In genomic region chr11:133176748-133177147, GRCh38 we compare ENCODE assay signal across 17 cellular contexts.
A peak's percentile ranks its signal among the peaks of the same experiment; 100 is the strongest.
DNase-seq lines count a peak whose midpoint lies in the region; ATAC-seq and TF ChIP-seq lines count a peak whose summit lies in the region.
"Had no signal": no experiment of that assay in that cellular context is flagged by ENCODE, and none has a peak within 500 bp of the region (broad histone marks: within the 10 kb centered on the region; RNA-seq: fewer than 3 reads in every experiment).

No MANE protein-coding gene starts in this region.

- no peaks in the 10 kb centered on the region for H3K36me3 ChIP-seq in right atrium auricular region
- H3K36me3 ChIP-seq: HAP-1 had no signal

- no peak overlapping the region for H3K27ac Mint-ChIP-seq in natural killer cell treated with Interleukin-12 subunit alpha and Interleukin-12 subunit beta and Interleukin-15 and Interleukin-18, amount 100 ng/mL, for 72 hours
- H3K27ac Mint-ChIP-seq: CD4-positive, alpha-beta T cell had no signal

- H3K27ac ChIP-seq in right atrium auricular region, result no peak overlapping the region
- H3K27ac ChIP-seq in VCaP, result peak overlapping the region; percentile 36; the same call in 1 of the 2 replicates
- H3K27ac ChIP-seq: 22Rv1, A549, C4-2B, GM23248 had no signal

- H3K27me3 ChIP-seq in right atrium auricular region, result no peaks in the 10 kb centered on the region

- no peaks in the 10 kb centered on the region for H3K9me3 ChIP-seq in right atrium auricular region
- H3K9me3 ChIP-seq: A549, HAP-1 had no signal

- no peaks in the 10 kb centered on the region for H3K4me1 Mint-ChIP-seq in natural killer cell treated with Interleukin-12 subunit alpha and Interleukin-12 subunit beta and Interleukin-15 and Interleukin-18, amount 100 ng/mL, for 72 hours (ENCODE audit: low read depth in 2 of 2)

- DNase-seq in Right ventricle myocardium inferior (ENCODE audit: missing footprints) (no peak), right atrium auricular region (ENCODE audit: low spot score) (no peak), myocyte (ENCODE audit: low read depth) (peak; percentile 21)
- no peak for DNase-seq in stimulated activated naive CD4-positive, alpha-beta T cell treated with Interleukin-2 at 50 U/mL for 16 hours (lab: John Stamatoyannopoulos, UW)
- no peak for DNase-seq in natural killer cell treated with Interleukin-12 subunit alpha and Interleukin-12 subunit beta and Interleukin-15 and Interleukin-18, amount 100 ng/mL, for 72 hours (ENCODE audit: low spot score)
- DNase-seq: AML-193; CD4-positive, alpha-beta T cell; DMS153; DMS79; GDM1; GM23248 had no signal

- no peaks in the 10 kb centered on the region for H3K4me1 ChIP-seq in right atrium auricular region
- H3K4me1 ChIP-seq: A549, HAP-1 had no signal

- TF ChIP-seq CTCF in right atrium auricular region (IDR thresholded peaks at IDR 0.05) (no peak), VCaP (conservative IDR thresholded peaks at IDR 0.05) (no peak)

- H3K4me3 Mint-ChIP-seq in natural killer cell treated with Interleukin-12 subunit alpha and Interleukin-12 subunit beta and Interleukin-15 and Interleukin-18, amount 100 ng/mL, for 72 hours, result no peak overlapping the region
- H3K4me3 Mint-ChIP-seq: CD4-positive, alpha-beta T cell had no signal

- no peaks in the 10 kb centered on the region for H3K27me3 Mint-ChIP-seq in natural killer cell treated with Interleukin-12 subunit alpha and Interleukin-12 subunit beta and Interleukin-15 and Interleukin-18, amount 100 ng/mL, for 72 hours

- no peak overlapping the region for H3K4me3 ChIP-seq in right atrium auricular region
- H3K4me3 ChIP-seq: A549, GM23248, HAP-1 had no signal

- intact Hi-C loops in Right ventricle myocardium inferior (cut with DNase I), result no loop called here

- ATAC-seq in Right ventricle myocardium inferior (peak; percentile 52), HG02973 (IDR thresholded peaks at IDR 0.05; ENCODE audit: unreplicated experiment) (no peak)
- ATAC-seq in natural killer cell treated with Interleukin-12 subunit alpha and Interleukin-12 subunit beta and Interleukin-15 and Interleukin-18, amount 100 ng/mL, for 72 hours, result no peak
- ATAC-seq: A549 had no signal

- H3K9me3 Mint-ChIP-seq in natural killer cell treated with Interleukin-12 subunit alpha and Interleukin-12 subunit beta and Interleukin-15 and Interleukin-18, amount 100 ng/mL, for 72 hours, result no peaks in the 10 kb centered on the region
- H3K9me3 Mint-ChIP-seq: CD4-positive, alpha-beta T cell had no signal

- no peaks in the 10 kb centered on the region for H3K36me3 Mint-ChIP-seq in natural killer cell treated with Interleukin-12 subunit alpha and Interleukin-12 subunit beta and Interleukin-15 and Interleukin-18, amount 100 ng/mL, for 72 hours
